ENCODE assay signal across 2 cellular contexts in the genomic region with DNA sequence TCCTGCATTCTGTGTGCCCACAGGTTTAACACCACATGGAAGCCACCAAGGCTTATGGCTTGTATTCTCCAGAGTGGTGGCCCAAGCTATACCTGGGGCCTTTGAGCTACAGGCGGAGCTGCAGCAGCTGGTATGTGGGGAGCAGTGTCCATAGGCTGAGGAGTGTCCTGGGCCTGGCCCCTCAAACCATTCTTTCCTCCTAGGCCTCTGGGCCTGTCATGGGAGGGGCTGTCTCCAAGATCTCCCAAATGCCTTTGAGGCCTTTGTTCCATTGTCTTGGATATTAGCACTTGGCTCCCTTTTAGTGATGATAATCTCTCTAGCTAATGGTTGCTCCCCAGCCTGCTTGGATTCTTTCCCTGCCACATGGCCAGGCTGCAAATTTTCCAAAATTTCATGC.
TF ChIP-seq lines count a peak whose summit lies in the region.

No MANE protein-coding gene starts in this region.

TF ChIP-seq in HEK293, 187 proteins besides CTCF, POLR2A, EP300 and RAD21:
- TF ChIP-seq TRIM28 (IDR thresholded peaks at IDR 0.05; ENCODE audit: borderline replicate concordance, low read length) = peak; percentile 56; the same call in 1 of the 2 replicates
- no peak for TF ChIP-seq ZNF544 (tag by site-specific recombination; IDR thresholded peaks at IDR 0.05)
- TF ChIP-seq ZNF23 (tag by site-specific recombination; IDR thresholded peaks at IDR 0.05; ENCODE audit: borderline replicate concordance) = no peak
- peak; percentile 99 for TF ChIP-seq ZNF585B (tag by site-specific recombination; IDR thresholded peaks at IDR 0.05)
- TF ChIP-seq SETDB1 (IDR thresholded peaks at IDR 0.05; ENCODE audit: insufficient read length, low read length) = peak; percentile 92

TF ChIP-seq in K562, 482 proteins besides CTCF, POLR2A, EP300 and RAD21:
- TF ChIP-seq ZFP36 (IDR thresholded peaks at IDR 0.05; ENCODE audit: low read depth, low read length, partially characterized antibody) = peak; percentile 93
- TF ChIP-seq CEBPZ (IDR thresholded peaks at IDR 0.05; ENCODE audit: borderline replicate concordance, low read depth, low read length) = peak; percentile 79; the same call in 1 of the 2 replicates
- no peak for TF ChIP-seq ZNF644 (tag; IDR thresholded peaks at IDR 0.05; ENCODE audit: low read depth)
- TF ChIP-seq CBX5 (IDR thresholded peaks at IDR 0.05; ENCODE audit: borderline replicate concordance, low read depth) = peak; percentile 89
- no peak for TF ChIP-seq DPF2 (IDR thresholded peaks at IDR 0.05)
- peak; percentile 85; the same call in 1 of the 2 replicates for TF ChIP-seq TRIM28 (IDR thresholded peaks at IDR 0.05)
- TF ChIP-seq CBX3 (IDR thresholded peaks at IDR 0.05; ENCODE audit: borderline replicate concordance in 1 of 2, low read length in 2 of 2) = peak in 1 of 2 experiments; percentile 81; a peak in 1 of 3 replicates
